Comparison of ENCODE assay signal across 32 cellular contexts in the genomic region with DNA sequence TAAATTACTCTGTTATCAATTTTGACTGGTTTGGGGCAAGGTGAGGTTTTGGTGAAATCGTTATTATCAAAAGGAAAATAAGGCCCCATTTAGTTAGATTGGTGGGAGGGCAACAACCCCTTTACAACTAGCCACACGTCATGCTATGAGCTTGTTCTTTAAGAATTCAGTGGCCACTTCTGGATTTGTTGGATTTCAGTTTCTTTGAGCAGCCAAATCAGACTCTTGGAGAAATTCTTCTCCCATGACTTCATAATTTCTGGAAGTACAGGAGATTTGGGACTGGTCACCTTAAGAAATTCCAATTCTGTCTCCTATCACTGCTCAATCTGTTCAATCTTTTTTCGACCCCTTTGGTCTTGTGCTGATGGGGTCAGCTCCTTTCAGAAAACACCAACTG. TPM values are rescaled to one million over a fixed set of nuclear protein-coding genes. Genes with fewer than 3 reads are reported as not detected.
"Had no signal": no experiment of that assay in that cellular context is flagged by ENCODE, and none has a peak within 500 bp of the region (broad histone marks: within the 10 kb centered on the region; RNA-seq: fewer than 3 reads in every experiment).

No MANE protein-coding gene starts in this region.

- H3K4me3 ChIP-seq: coronary artery, dorsolateral prefrontal cortex, lower lobe of right lung, pancreas, prostate gland, thoracic aorta, vagina had no signal

- H3K4me1 Mint-ChIP-seq: activated B cell treated with CpG ODN at 0.5 μM for 24 hours; activated CD8-positive, alpha-beta memory T cell treated with anti-CD3 and anti-CD28 coated beads, Interleukin-2, amount 10 ng/mL, durations not matched to agents 7 days and 5 days; activated naive CD4-positive, alpha-beta T cell treated with anti-CD3 and anti-CD28 coated beads, Interleukin-2, amount 50 U/mL, for 24 hours; naive thymus-derived CD8-positive, alpha-beta T cell; neural crest cell; stimulated activated effector memory CD8-positive, alpha-beta T cell treated with anti-CD3 and anti-CD28 coated beads, Interleukin-12 subunit alpha, Interleukin-12 subunit beta, amount 100 ng/mL, for 72 hours had no signal

- H3K9me3 ChIP-seq: lower lobe of right lung, pancreas, prostate gland, thoracic aorta, vagina had no signal

- FAIRE-seq: pancreas, small intestine had no signal

- H3K27me3 Mint-ChIP-seq: activated B cell treated with CpG ODN at 0.5 μM for 24 hours; activated CD8-positive, alpha-beta memory T cell treated with anti-CD3 and anti-CD28 coated beads, Interleukin-2, amount 10 ng/mL, durations not matched to agents 7 days and 5 days; effector memory CD8-positive, alpha-beta T cell; stimulated activated naive CD8-positive, alpha-beta T cell treated with anti-CD3 and anti-CD28 coated beads, Interleukin-15, Interleukin-2, amounts not matched to agents 100 ng/mL and 50 ng/mL, for 24 hours had no signal

- H3K27ac ChIP-seq: brain microvascular endothelial cell, coronary artery, dorsolateral prefrontal cortex, lower lobe of right lung, pancreas, prostate gland, thoracic aorta, vagina had no signal

- H3K9me3 Mint-ChIP-seq: activated B cell treated with CpG ODN at 0.5 μM for 24 hours; activated naive CD4-positive, alpha-beta T cell treated with anti-CD3 and anti-CD28 coated beads, Interleukin-2, amount 50 U/mL, for 24 hours; activated T-helper 2 cell treated with anti-CD3 and anti-CD28 coated beads, Interferon-gamma antibody, Interleukin-2, Interleukin-4, amounts not matched to agents 10 μg/mL and 5 μg/mL and 100 μg/mL, durations not matched to agents 14 hours and 24 hours and 36 hours; naive thymus-derived CD8-positive, alpha-beta T cell; neural crest cell; stimulated activated effector memory CD8-positive, alpha-beta T cell treated with anti-CD3 and anti-CD28 coated beads, Interleukin-12 subunit alpha, Interleukin-12 subunit beta, amount 100 ng/mL, for 72 hours; T-helper 2 cell treated with Interferon-gamma antibody and Interleukin-4, amounts not matched to agents 5 μg/mL and 100 μg/mL, for 36 hours; type B pancreatic cell had no signal

- H3K36me3 ChIP-seq: brain microvascular endothelial cell, lower lobe of right lung, pancreas, prostate gland, thoracic aorta, vagina had no signal

- H3K36me3 Mint-ChIP-seq: activated CD8-positive, alpha-beta memory T cell treated with anti-CD3 and anti-CD28 coated beads, Interleukin-2, amount 10 ng/mL, durations not matched to agents 7 days and 5 days; activated naive CD4-positive, alpha-beta T cell treated with anti-CD3 and anti-CD28 coated beads, Interleukin-2, amount 50 U/mL, for 24 hours; naive thymus-derived CD8-positive, alpha-beta T cell; stimulated activated effector memory CD8-positive, alpha-beta T cell treated with anti-CD3 and anti-CD28 coated beads, Interleukin-12 subunit alpha, Interleukin-12 subunit beta, amount 100 ng/mL, for 72 hours had no signal

- H3K27me3 ChIP-seq: brain microvascular endothelial cell, dorsolateral prefrontal cortex, pancreas, vagina had no signal

- H3K4me1 ChIP-seq: lower lobe of right lung, pancreas, prostate gland, vagina had no signal

- H3K27ac Mint-ChIP-seq: activated B cell treated with CpG ODN at 0.5 μM for 24 hours; activated CD8-positive, alpha-beta memory T cell treated with anti-CD3 and anti-CD28 coated beads, Interleukin-2, amount 10 ng/mL, durations not matched to agents 7 days and 5 days; activated CD8-positive, alpha-beta T cell treated with anti-CD3 and anti-CD28 coated beads, Interleukin-2, amount 10 ng/mL, durations not matched to agents 7 days and 5 days; activated naive CD4-positive, alpha-beta T cell treated with anti-CD3 and anti-CD28 coated beads, Interleukin-2, amount 50 U/mL, for 24 hours; activated T-helper 2 cell treated with anti-CD3 and anti-CD28 coated beads, Interferon-gamma antibody, Interleukin-2, Interleukin-4, amounts not matched to agents 10 μg/mL and 5 μg/mL and 100 μg/mL, durations not matched to agents 14 hours and 24 hours and 36 hours; effector memory CD8-positive, alpha-beta T cell; naive thymus-derived CD8-positive, alpha-beta T cell; stimulated activated effector memory CD8-positive, alpha-beta T cell treated with anti-CD3 and anti-CD28 coated beads, Interleukin-12 subunit alpha, Interleukin-12 subunit beta, amount 100 ng/mL, for 72 hours; stimulated activated naive CD8-positive, alpha-beta T cell treated with anti-CD3 and anti-CD28 coated beads, Interleukin-15, Interleukin-2, amounts not matched to agents 100 ng/mL and 50 ng/mL, for 24 hours; T-helper 2 cell treated with Interferon-gamma antibody and Interleukin-4, amounts not matched to agents 5 μg/mL and 100 μg/mL, for 36 hours; type B pancreatic cell had no signal

- H3K4me3 Mint-ChIP-seq: activated B cell treated with CpG ODN at 0.5 μM for 24 hours; activated CD8-positive, alpha-beta memory T cell treated with anti-CD3 and anti-CD28 coated beads, Interleukin-2, amount 10 ng/mL, durations not matched to agents 7 days and 5 days; activated CD8-positive, alpha-beta T cell treated with anti-CD3 and anti-CD28 coated beads, Interleukin-2, amount 10 ng/mL, durations not matched to agents 7 days and 5 days; activated naive CD4-positive, alpha-beta T cell treated with anti-CD3 and anti-CD28 coated beads, Interleukin-2, amount 50 U/mL, for 24 hours; effector memory CD8-positive, alpha-beta T cell; naive thymus-derived CD8-positive, alpha-beta T cell; neural crest cell; stimulated activated effector memory CD8-positive, alpha-beta T cell treated with anti-CD3 and anti-CD28 coated beads, Interleukin-12 subunit alpha, Interleukin-12 subunit beta, amount 100 ng/mL, for 72 hours; stimulated activated naive CD8-positive, alpha-beta T cell treated with anti-CD3 and anti-CD28 coated beads, Interleukin-15, Interleukin-2, amounts not matched to agents 100 ng/mL and 50 ng/mL, for 24 hours; T-helper 2 cell treated with Interferon-gamma antibody and Interleukin-4, amounts not matched to agents 5 μg/mL and 100 μg/mL, for 36 hours; type B pancreatic cell had no signal

- DNase-seq: activated B cell treated with CpG ODN at 0.5 μM for 24 hours; activated CD4-positive, alpha-beta T cell treated with anti-CD3 and anti-CD28 coated beads, Interleukin-2, amount 50 U/mL, for 1 hour; activated CD8-positive, alpha-beta memory T cell treated with anti-CD3 and anti-CD28 coated beads, Interleukin-2, amount 10 ng/mL, durations not matched to agents 7 days and 5 days; activated CD8-positive, alpha-beta T cell treated with anti-CD3 and anti-CD28 coated beads, Interleukin-2, amount 10 ng/mL, durations not matched to agents 7 days and 5 days; activated T-cell treated with anti-CD3 and anti-CD28 coated beads, Interleukin-2, amount 50 U/mL, for 48 hours; anterior cingulate cortex; brain microvascular endothelial cell; dorsolateral prefrontal cortex; effector memory CD8-positive, alpha-beta T cell; erythroblast; hippocampal formation; lower lobe of right lung; mesenchymal stem cell; naive thymus-derived CD8-positive, alpha-beta T cell; nucleus accumbens; pancreas; retina; small intestine; stimulated activated CD4-positive, alpha-beta T cell treated with anti-CD3 and anti-CD28 coated beads, Interleukin-4, amount 100 ng/mL, for 24 hours had no signal

- ATAC-seq: activated CD8-positive, alpha-beta memory T cell treated with anti-CD3 and anti-CD28 coated beads, Interleukin-2, amount 10 ng/mL, durations not matched to agents 7 days and 5 days; activated CD8-positive, alpha-beta T cell treated with anti-CD3 and anti-CD28 coated beads, Interleukin-2, amount 10 ng/mL, durations not matched to agents 7 days and 5 days; effector memory CD8-positive, alpha-beta T cell; left lobe of liver; lower lobe of right lung; naive thymus-derived CD8-positive, alpha-beta T cell; pancreas; sciatic nerve; stimulated activated effector memory CD8-positive, alpha-beta T cell treated with anti-CD3 and anti-CD28 coated beads, Interleukin-12 subunit alpha, Interleukin-12 subunit beta, amount 100 ng/mL, for 72 hours had no signal

RNA-seq across cellular contexts. Expression of gene WNT5A, which starts 14.8 kb away (rescaled TPM):
- total RNA-seq: activated B cell treated with CpG ODN at 0.5 μM for 24 hours; activated CD8-positive, alpha-beta T cell treated with anti-CD3 and anti-CD28 coated beads, Interleukin-2, amount 10 ng/mL, durations not matched to agents 7 days and 5 days; naive thymus-derived CD8-positive, alpha-beta T cell had no signal
- polyA plus RNA-seq: naive thymus-derived CD8-positive, alpha-beta T cell had no signal
